25 cellular contexts compared by ENCODE assay signal in genomic region chr19:29800086-29800825, GRCh38. TPM values are rescaled to one million over a fixed set of nuclear protein-coding genes. Genes with fewer than 3 reads are reported as not detected.
DNase-seq lines count a peak whose midpoint lies in the region; ATAC-seq, FAIRE-seq and TF ChIP-seq lines count a peak whose summit lies in the region.
"Had no signal": no experiment of that assay in that cellular context is flagged by ENCODE, and none has a peak within 500 bp of the region (broad histone marks: within the 10 kb centered on the region; RNA-seq: fewer than 3 reads in every experiment).

No MANE protein-coding gene starts in this region.

- no peak overlapping the region for H3K4me2 ChIP-seq in HepG2 (ENCODE audit: low read depth, low read length)
- H3K4me2 ChIP-seq: KMS-11, SK-N-SH had no signal

- 44% methylated on average over 12 of the region's 12 CpGs for WGBS in HepG2 (ENCODE audit: low lambda C conversion rate)
- WGBS in right lobe of liver (ENCODE audit: insufficient coverage, low coverage, low lambda C conversion rate, missing lambda C conversion rate), result 77% methylated on average over 10 of the region's 12 CpGs
- WGBS in sigmoid colon, 2 donors, result 52 to 77% methylated on average over 12 of the region's 12 CpGs

- H4K20me1 ChIP-seq in HepG2 (ENCODE audit: insufficient read depth, low read length), result no peaks in the 10 kb centered on the region

- no peak overlapping the region for H3K9ac ChIP-seq in HepG2 (ENCODE audit: insufficient read depth, low read depth, low read length)
- H3K9ac ChIP-seq: KMS-11, SK-N-SH had no signal

- H3K36me3 ChIP-seq in HepG2 (replicated peaks in 1 of 2; ENCODE audit: control insufficient read depth in 1 of 2, insufficient read depth in 2 of 2, low read length in 2 of 2) (no peaks in the 10 kb centered on the region), right lobe of liver (no peaks in the 10 kb centered on the region), lower lobe of right lung (no peaks in the 10 kb centered on the region), sigmoid colon (no peaks in the 10 kb centered on the region)

- no peak for TF ChIP-seq POLR2A in HepG2 (IDR thresholded peaks at IDR 0.05; ENCODE audit: insufficient read depth in 1 of 2, low read depth in 2 of 2, low read length in 2 of 2)
- TF ChIP-seq POLR2A in right lobe of liver (IDR thresholded peaks at IDR 0.05), result no peak
- no peak for TF ChIP-seq POLR2A in sigmoid colon (IDR thresholded peaks at IDR 0.05)

- ATAC-seq in HepG2 (no peak), right lobe of liver (no peak), lower lobe of right lung (no peak), GM19328 (IDR thresholded peaks at IDR 0.05; ENCODE audit: unreplicated experiment) (no peak)
- ATAC-seq in stimulated activated naive CD8-positive, alpha-beta T cell treated with anti-CD3 and anti-CD28 coated beads, Interleukin-15, Interleukin-2, amounts not matched to agents 100 U/mL and 50 U/mL, for 24 hours, result no peak

- intact Hi-C loops in HepG2 (cut with micrococcal nuclease; ENCODE audit: unreplicated experiment) (no loop called here), right lobe of liver (cut with DNase I) (no loop called here), lower lobe of right lung (cut with DNase I) (no loop called here), sigmoid colon (cut with DNase I) (no loop called here)

- H3K36me3 Mint-ChIP-seq in chondrocyte (ENCODE audit: low read depth), result no peaks in the 10 kb centered on the region
- H3K36me3 Mint-ChIP-seq: CD4-positive, alpha-beta memory T cell had no signal

- DNase-seq in HepG2 (ENCODE audit: low spot score) (no peak), right lobe of liver (no peak), chondrocyte (ENCODE audit: low spot score) (peak; percentile 41), lower lobe of right lung (peak; percentile 18), sigmoid colon (no peak)
- no peak for DNase-seq in stimulated activated naive CD8-positive, alpha-beta T cell treated with anti-CD3 and anti-CD28 coated beads, Interleukin-15, Interleukin-2, amounts not matched to agents 100 U/mL and 50 U/mL, for 24 hours
- DNase-seq: C1 segment of cervical spinal cord; CD4-positive, alpha-beta memory T cell; DMS79 treated with DMSO at 0.1 percent for 48 hours; GF-D8; NCI-H1092; NCI-H1417 treated with DMSO at 0.1 percent for 48 hours; NCI-H1694 treated with DMSO at 0.1 percent for 48 hours; NCI-H2081 treated with DMSO at 0.1 percent for 48 hours; NCI-H2171; NCI-H226; NCI-H510A; SK-N-SH; SW 1271 had no signal

- in situ Hi-C loops in HepG2 (cut with HindIII; ENCODE audit: extremely low pct_ligation_motif_present, low pct_unique_long_range_greater_than_20kb), result no loop called here

- no peak overlapping the region for H2AFZ ChIP-seq in HepG2 (ENCODE audit: low read length)

- FAIRE-seq in HepG2 (lab: Jason Lieb, UNC), result no peak
- FAIRE-seq: GM12891, HTR-8/SVneo, RCC 7860 had no signal

- BruUV-seq in HepG2 (replicated peaks; lab: Mats Ljungman, UMichigan), result no TSS peak

- peaks cover 4% of the 10 kb centered on the region for H3K27me3 Mint-ChIP-seq in chondrocyte (ENCODE audit: low read depth)
- H3K27me3 Mint-ChIP-seq: CD4-positive, alpha-beta memory T cell had no signal

- TF ChIP-seq EP300 in HepG2 (IDR thresholded peaks at IDR 0.05; ENCODE audit: low read depth in 2 of 2, low read length in 2 of 2) (no peak), HepG2 (CRISPR knock-in tag; IDR thresholded peaks at IDR 0.05; ENCODE audit: borderline replicate concordance) (no peak), sigmoid colon (IDR thresholded peaks at IDR 0.05) (no peak)

- CTCF ChIA-PET in HepG2 (lab: Yijun Ruan, JAX; ENCODE audit: low intra/inter-chr PET ratio, low total read pairs), result no interaction called here

- H3K4me1 ChIP-seq in HepG2 (ENCODE audit: insufficient read depth, low read length) (peaks cover 10% of the 10 kb centered on the region), right lobe of liver (no peaks in the 10 kb centered on the region), lower lobe of right lung (no peaks in the 10 kb centered on the region), sigmoid colon (no peaks in the 10 kb centered on the region)
- H3K4me1 ChIP-seq: Caco-2 had no signal

- H3K9me3 ChIP-seq in HepG2 (ENCODE audit: low read length) (no peaks in the 10 kb centered on the region), right lobe of liver (no peaks in the 10 kb centered on the region), lower lobe of right lung (no peaks in the 10 kb centered on the region), sigmoid colon (no peaks in the 10 kb centered on the region)
- H3K9me3 ChIP-seq: Caco-2, SK-N-SH had no signal

- H3K4me3 ChIP-seq in HepG2 (replicated peaks in 1 of 3; ENCODE audit: insufficient read depth in 1 of 3, low read depth in 2 of 3, low read length in 3 of 3) (no peak overlapping the region), right lobe of liver (no peak overlapping the region), lower lobe of right lung (no peak overlapping the region), sigmoid colon (no peak overlapping the region)

- H3K9me3 Mint-ChIP-seq in chondrocyte (ENCODE audit: low read depth), result no peaks in the 10 kb centered on the region
- H3K9me3 Mint-ChIP-seq: CD4-positive, alpha-beta memory T cell had no signal

- no peaks in the 10 kb centered on the region for H3K79me2 ChIP-seq in HepG2 (ENCODE audit: insufficient read depth, low read length)

- H3K4me1 Mint-ChIP-seq in chondrocyte (ENCODE audit: low read depth), result peaks cover 6% of the 10 kb centered on the region
- H3K4me1 Mint-ChIP-seq: CD4-positive, alpha-beta memory T cell had no signal

- no peak for TF ChIP-seq CTCF in HepG2 (CRISPR knock-in tag; IDR thresholded peaks at IDR 0.05)
- no peak for TF ChIP-seq CTCF in right lobe of liver (IDR thresholded peaks at IDR 0.05)
- no peak for TF ChIP-seq CTCF in chondrocyte (IDR thresholded peaks at IDR 0.05)
- no peak for TF ChIP-seq CTCF in lower lobe of right lung (IDR thresholded peaks at IDR 0.05)
- TF ChIP-seq CTCF in sigmoid colon (IDR thresholded peaks at IDR 0.05), result no peak

- no peak overlapping the region for H3K27ac Mint-ChIP-seq in chondrocyte (ENCODE audit: unreplicated experiment)
- H3K27ac Mint-ChIP-seq: CD4-positive, alpha-beta memory T cell had no signal

- TF ChIP-seq RAD21 in HepG2 (CRISPR knock-in tag; IDR thresholded peaks at IDR 0.05), result no peak

- H3K27me3 ChIP-seq in HepG2 (ENCODE audit: control insufficient read depth in 1 of 2, insufficient read depth in 2 of 2, low read length in 2 of 2), result peaks cover 0 to 1% of the 10 kb centered on the region in 2 experiments; a peak in 1 of 5 replicates
- H3K27me3 ChIP-seq in right lobe of liver, result no peaks in the 10 kb centered on the region
- H3K27me3 ChIP-seq in lower lobe of right lung (ENCODE audit: low read depth), result no peaks in the 10 kb centered on the region
- H3K27me3 ChIP-seq in sigmoid colon, result no peaks in the 10 kb centered on the region

- H3K4me3 Mint-ChIP-seq in chondrocyte (ENCODE audit: unreplicated experiment), result no peak overlapping the region

- H3K27ac ChIP-seq in HepG2 (ENCODE audit: extremely low read length, insufficient read depth, low read length) (no peak overlapping the region), right lobe of liver (no peak overlapping the region), lower lobe of right lung (no peak overlapping the region), sigmoid colon (no peak overlapping the region)
- H3K27ac ChIP-seq: KMS-11 had no signal

- POLR2A ChIA-PET in HepG2 (lab: Yijun Ruan, JAX), result no interaction called here

TF ChIP-seq in HepG2, 621 proteins besides CTCF, POLR2A, EP300 and RAD21:
- TF ChIP-seq ZNF430 (CRISPR knock-in tag; IDR thresholded peaks at IDR 0.05), result no peak
- TF ChIP-seq ZNF383 (CRISPR knock-in tag; IDR thresholded peaks at IDR 0.05; ENCODE audit: borderline replicate concordance), result no peak
- no peak for TF ChIP-seq TEF (CRISPR knock-in tag; IDR thresholded peaks at IDR 0.05)
- 0 out of 2 replicates have a peak, but pooled peaks have one; percentile 12 for TF ChIP-seq ZNF121 (CRISPR knock-in tag; IDR thresholded peaks at IDR 0.05)

RNA-seq across cellular contexts. Expression of gene CCNE1, which starts 11.5 kb away (rescaled TPM):
- 46.9 and 50.6 TPM in 2 replicates for total RNA-seq in HepG2 (2016; rRNA removed; fragmentation: Illumina TruSeq; extraction: Trizol)
- total RNA-seq in HepG2 (2016; cell fraction: cytosol; rRNA removed; fragmentation: Illumina TruSeq; extraction: Trizol; ENCODE audit: low read depth), result 38.2 and 42.8 TPM in 2 replicates
- total RNA-seq in HepG2 (2016; cell fraction: insoluble cytoplasmic fraction; rRNA removed; fragmentation: Illumina TruSeq; extraction: Trizol), result 46.5 and 48.3 TPM in 2 replicates
- total RNA-seq in HepG2 (2016; cell fraction: membrane; rRNA removed; fragmentation: Illumina TruSeq; extraction: Trizol), result 68.3 and 74.7 TPM in 2 replicates
- 25.8 and 26.1 TPM in 2 replicates for total RNA-seq in HepG2 (2016; cell fraction: nucleus; rRNA removed; fragmentation: Illumina TruSeq; extraction: Trizol)
- 12.4 and 16.0 TPM in 2 replicates for polyA plus RNA-seq in HepG2 (2011; rRNA removed)
- polyA plus RNA-seq in HepG2 (2011; cell fraction: cytosol; rRNA removed), result 13.7 and 13.8 TPM in 2 replicates
- polyA plus RNA-seq in HepG2 (2011; cell fraction: nucleus; rRNA removed), result 12.6 and 14.9 TPM in 2 replicates
- 9.4 and 15.3 TPM in 2 replicates for polyA plus RNA-seq in HepG2 (2012)
- polyA plus RNA-seq in HepG2 (2016; cell fraction: cytosol; fragmentation: Illumina TruSeq; extraction: Trizol; ENCODE audit: low read depth), result 41.9 and 55.0 TPM in 2 replicates
- polyA plus RNA-seq in HepG2 (2016; cell fraction: insoluble cytoplasmic fraction; fragmentation: Illumina TruSeq; extraction: Trizol; ENCODE audit: low read depth), result 48.2 and 54.2 TPM in 2 replicates
- polyA plus RNA-seq in HepG2 (2016; cell fraction: membrane; fragmentation: Illumina TruSeq; extraction: Trizol; ENCODE audit: low read depth), result 56.6 and 66.9 TPM in 2 replicates
- 46.3 and 47.1 TPM in 2 replicates for polyA plus RNA-seq in HepG2 (2016; cell fraction: nucleus; fragmentation: Illumina TruSeq; extraction: Trizol; ENCODE audit: insufficient read depth, low read depth)
- polyA minus RNA-seq in HepG2 (2011; rRNA and poly(A)+ RNA removed; ENCODE audit: low replicate concordance), result 11.3 and 13.3 TPM in 2 replicates
- 6.7 and 7.8 TPM in 2 replicates for polyA minus RNA-seq in HepG2 (2011; cell fraction: cytosol; rRNA and poly(A)+ RNA removed)
- polyA minus RNA-seq in HepG2 (2011; cell fraction: nucleus; rRNA and poly(A)+ RNA removed), result 8.7 and 9.8 TPM in 2 replicates
- 1 to 10 TPM in 3 of 6 experiments, under 1 TPM in 3; 0.26 to 2.2 (median 0.90) TPM for total RNA-seq in right lobe of liver
- total RNA-seq in chondrocyte, result 7.6 to 13.4 TPM (median 8.2 TPM) in 3 replicates
- total RNA-seq in lower lobe of right lung, result 1.0 TPM
- 10 to 100 TPM in 1 of 4 donors, 1 to 10 TPM in 3; 2.3 to 13.8 (median 3.6) TPM for total RNA-seq in sigmoid colon
- polyA plus RNA-seq in sigmoid colon, result 1 to 10 TPM; 2.4 to 7.9 (median 4.4) TPM

Comparison
In these comparisons a context has a peak if more than half of its experiments do, and no peak if none do; other contexts are left out.
1. DNase-seq: peak in chondrocyte (single experiment) and lower lobe of right lung (single experiment); none in HepG2 (single experiment), right lobe of liver (0 of 3), sigmoid colon (single experiment) and stimulated activated naive CD8-positive, alpha-beta T cell treated with anti-CD3 and anti-CD28 coated beads, Interleukin-15, Interleukin-2, amounts not matched to agents 100 U/mL and 50 U/mL, for 24 hours (single experiment).